Comparison of ENCODE assay signal across 10 cellular contexts in genomic region chr1:64136296-64136695, GRCh38.
"Had no signal": no experiment of that assay in that cellular context is flagged by ENCODE, and none has a peak within 500 bp of the region (broad histone marks: within the 10 kb centered on the region; RNA-seq: fewer than 3 reads in every experiment).

No MANE protein-coding gene starts in this region.

- DNase-seq: activated CD4-positive, alpha-beta T cell treated with anti-CD3 and anti-CD28 coated beads, Interleukin-2, amount 50 U/mL, for 1 hour; activated gamma-delta T cell treated with Interleukin-2 at 50 U/mL for 16 hours; activated naive CD8-positive, alpha-beta T cell treated with anti-CD3 and anti-CD28 coated beads, Interleukin-2, amount 10 ng/mL, durations not matched to agents 7 days and 5 days; left cardiac atrium; psoas muscle; T-helper 9 cell had no signal

- H3K4me3 Mint-ChIP-seq: activated naive CD8-positive, alpha-beta T cell treated with anti-CD3 and anti-CD28 coated beads, Interleukin-2, amount 10 ng/mL, durations not matched to agents 7 days and 5 days; endodermal cell; natural killer cell treated with Interleukin-12 subunit alpha and Interleukin-12 subunit beta and Interleukin-15 and Interleukin-18, amount 100 ng/mL, for 72 hours; stimulated activated naive CD8-positive, alpha-beta T cell treated with anti-CD3 and anti-CD28 coated beads, Interleukin-15, Interleukin-2, amounts not matched to agents 100 ng/mL and 50 ng/mL, for 24 hours; type B pancreatic cell had no signal

- H3K27ac Mint-ChIP-seq: activated naive CD8-positive, alpha-beta T cell treated with anti-CD3 and anti-CD28 coated beads, Interleukin-2, amount 10 ng/mL, durations not matched to agents 7 days and 5 days; endodermal cell; natural killer cell treated with Interleukin-12 subunit alpha and Interleukin-12 subunit beta and Interleukin-15 and Interleukin-18, amount 100 ng/mL, for 72 hours; stimulated activated naive CD8-positive, alpha-beta T cell treated with anti-CD3 and anti-CD28 coated beads, Interleukin-15, Interleukin-2, amounts not matched to agents 100 ng/mL and 50 ng/mL, for 24 hours had no signal

- H3K27me3 Mint-ChIP-seq: natural killer cell treated with Interleukin-12 subunit alpha and Interleukin-12 subunit beta and Interleukin-15 and Interleukin-18, amount 100 ng/mL, for 72 hours had no signal

- H3K9me3 Mint-ChIP-seq: activated naive CD8-positive, alpha-beta T cell treated with anti-CD3 and anti-CD28 coated beads, Interleukin-2, amount 10 ng/mL, durations not matched to agents 7 days and 5 days; endodermal cell; natural killer cell treated with Interleukin-12 subunit alpha and Interleukin-12 subunit beta and Interleukin-15 and Interleukin-18, amount 100 ng/mL, for 72 hours; stimulated activated naive CD8-positive, alpha-beta T cell treated with anti-CD3 and anti-CD28 coated beads, Interleukin-15, Interleukin-2, amounts not matched to agents 100 ng/mL and 50 ng/mL, for 24 hours had no signal

- H3K36me3 Mint-ChIP-seq: activated naive CD8-positive, alpha-beta T cell treated with anti-CD3 and anti-CD28 coated beads, Interleukin-2, amount 10 ng/mL, durations not matched to agents 7 days and 5 days; natural killer cell treated with Interleukin-12 subunit alpha and Interleukin-12 subunit beta and Interleukin-15 and Interleukin-18, amount 100 ng/mL, for 72 hours had no signal
